Comparison of ENCODE assay signal across 8 cellular contexts in the genomic region with DNA sequence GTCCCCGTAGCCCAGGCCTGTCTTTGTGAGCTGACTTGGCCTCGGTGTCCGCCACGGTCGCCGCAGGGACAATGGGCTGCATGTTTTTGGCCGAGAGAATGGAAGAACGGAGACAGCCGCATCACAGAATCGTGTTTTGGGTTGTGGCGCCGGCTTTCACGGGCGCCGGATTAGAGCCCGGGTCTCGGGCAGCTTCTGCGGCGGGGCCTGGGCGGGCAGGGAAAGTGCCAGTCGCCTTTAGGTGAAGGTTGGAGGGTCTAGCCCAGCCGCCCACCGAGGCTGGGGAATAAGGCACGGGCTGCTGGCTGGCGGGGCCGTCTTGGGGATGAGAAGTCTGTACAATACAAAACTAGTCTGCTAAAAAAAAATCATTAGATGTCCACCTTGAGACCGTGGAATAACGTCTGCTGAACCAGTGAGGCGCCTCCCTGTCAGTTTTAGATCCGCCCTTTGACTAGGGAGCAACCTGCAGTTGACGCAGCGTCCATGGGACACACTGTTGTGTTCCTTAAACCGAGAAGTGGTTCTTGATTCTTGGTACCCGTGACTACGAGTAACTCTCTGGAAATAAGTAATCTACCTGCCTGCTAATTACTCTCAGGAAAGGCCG. TPM values are rescaled to one million over a fixed set of nuclear protein-coding genes. Genes with fewer than 3 reads are reported as not detected.
A peak's percentile ranks its signal among the peaks of the same experiment; 100 is the strongest.
DNase-seq lines count a peak whose midpoint lies in the region; ATAC-seq and TF ChIP-seq lines count a peak whose summit lies in the region.

No MANE protein-coding gene starts in this region.

- TF ChIP-seq CTCF in osteocyte (IDR thresholded peaks at IDR 0.05) (no peak), upper lobe of left lung (IDR thresholded peaks at IDR 0.05) (no peak)

- H3K4me3 ChIP-seq in upper lobe of left lung: peak overlapping the region; percentile 67 to 88 (median 77)

- H3K27ac ChIP-seq in upper lobe of left lung: peak overlapping the region; percentile 97 to 99 (median 99)

- H3K36me3 Mint-ChIP-seq in osteocyte (ENCODE audit: unreplicated experiment): peaks cover 26% of the 10 kb centered on the region

- H3K9me3 ChIP-seq in upper lobe of left lung: no peaks in the 10 kb centered on the region

- H3K4me3 Mint-ChIP-seq in osteocyte (ENCODE audit: unreplicated experiment): peak overlapping the region; percentile 99

- H3K4me1 ChIP-seq in upper lobe of left lung: peaks cover 25 to 43% (median 33%) of the 10 kb centered on the region in 4 donors

- H3K27me3 Mint-ChIP-seq in osteocyte (ENCODE audit: unreplicated experiment): no peaks in the 10 kb centered on the region

- peaks cover 0 to 35% (median 2%) of the 10 kb centered on the region in 4 donors for H3K36me3 ChIP-seq in upper lobe of left lung

- no peaks in the 10 kb centered on the region for H3K27me3 ChIP-seq in upper lobe of left lung

- peak in 1 of 4 donors; percentile 17 for TF ChIP-seq EP300 in upper lobe of left lung (IDR thresholded peaks at IDR 0.05)

- DNase-seq in CD1c-positive myeloid dendritic cell (ENCODE audit: extremely low spot score): peak; percentile 83
- peak; percentile 9 for DNase-seq in activated gamma-delta T cell treated with anti-CD3 and anti-CD28 coated beads, Interleukin-2, amount 50 U/mL, for 16 hours (ENCODE audit: low read depth)
- DNase-seq in glomerular visceral epithelial cell (ENCODE audit: extremely low spot score): peak; percentile 45
- DNase-seq in osteocyte (ENCODE audit: extremely low spot score, unreplicated experiment): no peak
- DNase-seq in upper lobe of left lung: peak; percentile 73 to 88

- ATAC-seq in GM19438 (IDR thresholded peaks at IDR 0.05; ENCODE audit: low read depth, unreplicated experiment) (peak; percentile 40), HG03565 (IDR thresholded peaks at IDR 0.05; ENCODE audit: unreplicated experiment) (peak; percentile 14), upper lobe of left lung (ENCODE audit: low FRiP score in 2 of 2) (peak; percentile 69 to 82)

- H3K9me3 Mint-ChIP-seq in osteocyte (ENCODE audit: unreplicated experiment): no peaks in the 10 kb centered on the region

- H3K4me1 Mint-ChIP-seq in osteocyte (ENCODE audit: unreplicated experiment): peaks cover 39% of the 10 kb centered on the region

- WGBS in upper lobe of left lung, 2 donors: 0% methylated on average over 9 to 36 of the region's 36 CpGs

- H3K27ac Mint-ChIP-seq in osteocyte (ENCODE audit: unreplicated experiment): peak overlapping the region; percentile 99

- TF ChIP-seq POLR2A in upper lobe of left lung (IDR thresholded peaks at IDR 0.05): peak in 1 of 4 donors; percentile 25

TF ChIP-seq in PFSK-1, 5 proteins besides CTCF, POLR2A, EP300 and RAD21:
- no peak for TF ChIP-seq TAF1 (IDR thresholded peaks at IDR 0.05; ENCODE audit: borderline replicate concordance, insufficient read depth, low read length)
- peak; percentile 35; the same call in 1 of the 2 replicates for TF ChIP-seq SIN3A (IDR thresholded peaks at IDR 0.05; ENCODE audit: borderline replicate concordance, insufficient read depth, low read length)
TF ChIP-seq in PFSK-1: peak in this region for 1.

RNA-seq across cellular contexts. Expression of gene DNAJB9, which starts 0.6 kb away (rescaled TPM):
- polyA plus RNA-seq in PFSK-1 (2012; ENCODE audit: insufficient read length, low read depth): 34.4 TPM
- total RNA-seq in osteocyte (20.5 and 23.3 TPM in 2 replicates), upper lobe of left lung (10 to 100 TPM in 5 of 6 donors, 1 to 10 TPM in 1; 5.2 to 54.1 (median 29.0) TPM)

RNA-seq across cellular contexts. Expression of gene THAP5, which starts 0.7 kb away (rescaled TPM):
- 3.8 TPM for polyA plus RNA-seq in PFSK-1 (2012; ENCODE audit: insufficient read length, low read depth)
- total RNA-seq in osteocyte (26.8 and 29.8 TPM in 2 replicates), upper lobe of left lung (10 to 100 TPM in 5 of 6 donors, 1 to 10 TPM in 1; 8.2 to 32.9 (median 19.8) TPM)

RNA-seq across cellular contexts. Expression of gene PNPLA8, which starts 44.3 kb away (rescaled TPM):
- 14.8 TPM for polyA plus RNA-seq in PFSK-1 (2012; ENCODE audit: insufficient read length, low read depth)
- total RNA-seq in osteocyte (27.1 and 29.5 TPM in 2 replicates), upper lobe of left lung (10 to 100 TPM in 5 of 6 donors, 1 to 10 TPM in 1; 6.5 to 39.1 (median 23.9) TPM)

Comparison
In these comparisons a context has a peak if more than half of its experiments do, and no peak if none do; other contexts are left out.
1. ATAC-seq: peak in every context shown above with its lines; median percentile 76 in upper lobe of left lung; 40 in GM19438; 14 in HG03565.